17 cellular contexts compared by ENCODE assay signal in genomic region chr10:85602713-85603112, GRCh38.
"Had no signal": no experiment of that assay in that cellular context is flagged by ENCODE, and none has a peak within 500 bp of the region (broad histone marks: within the 10 kb centered on the region; RNA-seq: fewer than 3 reads in every experiment).

No MANE protein-coding gene starts in this region.

- H3K9me3 ChIP-seq: colonic mucosa, gastrocnemius medialis, lower lobe of right lung, neutrophil, prostate gland, sigmoid colon, suprapubic skin, transverse colon had no signal

- H3K4me3 ChIP-seq: colonic mucosa, gastrocnemius medialis, lower lobe of right lung, prostate gland, sigmoid colon, spleen, suprapubic skin, transverse colon had no signal

- ATAC-seq: gastrocnemius medialis; left ventricle myocardium superior; lower lobe of right lung; right cardiac atrium; stimulated activated naive B cell treated with anti-CD40 and anti-IgM and Interleukin-4, amounts not matched to agents 10 μg/mL and 1 μg/mL and 100 μg/mL, for 72 hours had no signal

- H3K36me3 ChIP-seq: colonic mucosa, gastrocnemius medialis, lower lobe of right lung, neutrophil, prostate gland, sigmoid colon, spleen, suprapubic skin, transverse colon had no signal

- H3K27me3 ChIP-seq: colonic mucosa, gastrocnemius medialis, neutrophil, sigmoid colon, spleen, suprapubic skin, transverse colon had no signal

- DNase-seq: colonic mucosa; foreskin fibroblast; gastrocnemius medialis; head of caudate nucleus; left ventricle myocardium superior; lower lobe of right lung; naive B cell; sigmoid colon; spleen; stimulated activated CD4-positive, alpha-beta T cell treated with anti-CD3 and anti-CD28 coated beads, Interleukin-4, amount 100 ng/mL, for 4 hours; stimulated activated naive B cell treated with anti-CD40 and anti-IgM and Interleukin-4, amounts not matched to agents 10 μg/mL and 1 μg/mL and 100 μg/mL, for 72 hours; stimulated activated naive CD8-positive, alpha-beta T cell treated with anti-CD3 and anti-CD28 coated beads, Interleukin-15, amount 100 ng/mL, for 72 hours; transverse colon had no signal

- H3K27ac ChIP-seq: colonic mucosa, gastrocnemius medialis, lower lobe of right lung, neutrophil, prostate gland, sigmoid colon, spleen, suprapubic skin, transverse colon had no signal

- H3K4me1 ChIP-seq: colonic mucosa, gastrocnemius medialis, lower lobe of right lung, prostate gland, sigmoid colon, suprapubic skin, transverse colon had no signal
